Comparison of ENCODE assay signal across 10 cellular contexts in the genomic region with DNA sequence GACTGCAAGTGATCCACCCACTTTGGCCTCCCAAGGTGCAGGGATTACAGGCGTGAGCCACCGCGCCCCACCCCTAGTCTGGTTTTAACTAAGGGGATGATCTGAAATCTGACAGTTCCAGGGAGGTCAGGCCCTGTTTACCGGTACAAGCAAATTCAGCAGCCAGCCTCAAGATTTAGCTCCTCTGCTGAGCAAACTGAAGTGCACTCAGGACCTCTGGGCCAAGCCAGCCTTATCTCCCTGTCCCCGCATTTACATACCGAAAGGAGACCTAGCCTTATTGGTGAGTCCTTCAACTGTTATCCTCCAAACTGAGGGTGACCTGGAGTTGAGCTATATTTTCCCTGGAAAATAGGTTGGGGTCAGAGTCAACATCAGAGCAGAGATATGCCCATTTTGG. TPM values are rescaled to one million over a fixed set of nuclear protein-coding genes. Genes with fewer than 3 reads are reported as not detected.
A peak's percentile ranks its signal among the peaks of the same experiment; 100 is the strongest.
DNase-seq lines count a peak whose midpoint lies in the region; ATAC-seq and TF ChIP-seq lines count a peak whose summit lies in the region.
"Had no signal": no experiment of that assay in that cellular context is flagged by ENCODE, and none has a peak within 500 bp of the region (broad histone marks: within the 10 kb centered on the region; RNA-seq: fewer than 3 reads in every experiment).

No MANE protein-coding gene starts in this region.

- 62 to 90% methylated on average over 3 to 6 of the region's 6 CpGs for WGBS in body of pancreas, 2 donors

- peaks cover 12% of the 10 kb centered on the region; the same call in 1 of the 2 replicates for H3K27me3 ChIP-seq in BLaER1
- H3K27me3 ChIP-seq in HUES48 (ENCODE audit: control insufficient read depth, insufficient read depth, low read length), result no peaks in the 10 kb centered on the region
- no peaks in the 10 kb centered on the region for H3K27me3 ChIP-seq in body of pancreas

- peak overlapping the region in 9 of 10 donors; percentile 27 to 97 (median 96) for H3K27ac Mint-ChIP-seq in naive thymus-derived CD8-positive, alpha-beta T cell

- no peaks in the 10 kb centered on the region for H4K20me1 ChIP-seq in BLaER1

- TF ChIP-seq POLR2A in body of pancreas (IDR thresholded peaks at IDR 0.05), result no peak

- intact Hi-C loops in body of pancreas (cut with DNase I), result no loop called here

- POLR2A ChIA-PET in naive thymus-derived CD8-positive, alpha-beta T cell (lab: Charles Lee), result interaction anchor here (2.5 to 5.5 kb wide), 3 partner anchors 8 to 27 kb away, joined by 11 to 58 read pairs (median 33); a partner anchor contains a TSS

- DNase-seq in body of pancreas (no peak), COLO668 (lab: John Stamatoyannopoulos, UW; ENCODE audit: unreplicated experiment) (no peak)
- no peak for DNase-seq in naive thymus-derived CD8-positive, alpha-beta T cell
- DNase-seq: DMS153, mammary epithelial cell had no signal

- H3K4me1 ChIP-seq in BLaER1, result peaks cover 44% of the 10 kb centered on the region
- H3K4me1 ChIP-seq in HUES48 (ENCODE audit: control insufficient read depth, insufficient read depth, low read length), result peaks cover 24% of the 10 kb centered on the region
- peaks cover 21% of the 10 kb centered on the region for H3K4me1 ChIP-seq in body of pancreas

- H3K36me3 ChIP-seq in BLaER1, result peaks cover 11% of the 10 kb centered on the region
- peaks cover 21% of the 10 kb centered on the region for H3K36me3 ChIP-seq in HUES48 (ENCODE audit: control insufficient read depth, insufficient read depth, low read length)
- no peaks in the 10 kb centered on the region for H3K36me3 ChIP-seq in body of pancreas (replicated peaks in 1 of 2; ENCODE audit: insufficient read depth in 1 of 2, low read depth in 2 of 2)

- no peak for TF ChIP-seq CTCF in body of pancreas (IDR thresholded peaks at IDR 0.05)

- H3K4me3 ChIP-seq in BLaER1, result peak overlapping the region; percentile 82; the same call in 1 of the 2 replicates
- H3K4me3 ChIP-seq in HUES48 (ENCODE audit: low read depth, low read length), result peak overlapping the region; percentile 94
- no peak overlapping the region for H3K4me3 ChIP-seq in body of pancreas

- no peaks in the 10 kb centered on the region for H3K27me3 Mint-ChIP-seq in naive thymus-derived CD8-positive, alpha-beta T cell

- H3K9me3 Mint-ChIP-seq in naive thymus-derived CD8-positive, alpha-beta T cell, result no peaks in the 10 kb centered on the region

- H3K9ac ChIP-seq in BLaER1, result no peak overlapping the region
- H3K9ac ChIP-seq in HUES48 (ENCODE audit: low read depth, low read length), result no peak overlapping the region

- no peak overlapping the region for H3K27ac ChIP-seq in BLaER1
- peak overlapping the region; percentile 90 for H3K27ac ChIP-seq in HUES48 (ENCODE audit: low read depth, low read length)
- peak overlapping the region in 3 of 4 donors; percentile 88 to 91 (median 91) for H3K27ac ChIP-seq in body of pancreas

- H3K4me3 Mint-ChIP-seq in naive thymus-derived CD8-positive, alpha-beta T cell, result peak overlapping the region; percentile 91 to 99 (median 96)

- H3K9me3 ChIP-seq in BLaER1 (no peaks in the 10 kb centered on the region), HUES48 (ENCODE audit: control insufficient read depth, insufficient read depth, low read length) (no peaks in the 10 kb centered on the region), body of pancreas (no peaks in the 10 kb centered on the region)

- H3K4me2 ChIP-seq in BLaER1, result peak overlapping the region; percentile 83

- peaks cover 0 to 8% (median 7%) of the 10 kb centered on the region in 3 donors for H3K36me3 Mint-ChIP-seq in naive thymus-derived CD8-positive, alpha-beta T cell

- ATAC-seq in body of pancreas (no peak), HG03460 (IDR thresholded peaks at IDR 0.05; ENCODE audit: unreplicated experiment) (no peak), GM18870 (IDR thresholded peaks at IDR 0.05; ENCODE audit: unreplicated experiment) (no peak), GM19463 (IDR thresholded peaks at IDR 0.05; ENCODE audit: unreplicated experiment) (no peak)
- ATAC-seq in naive thymus-derived CD8-positive, alpha-beta T cell, result no peak

- peaks cover 18 to 44% (median 38%) of the 10 kb centered on the region in 4 donors for H3K4me1 Mint-ChIP-seq in naive thymus-derived CD8-positive, alpha-beta T cell

RNA-seq across cellular contexts. Expression of a gene that starts 0.8 kb away (rescaled TPM):
- 10 to 100 TPM; 11.9 to 28.3 TPM for total RNA-seq in body of pancreas
- 10 to 100 TPM; 22.2 to 22.6 TPM for total RNA-seq in naive thymus-derived CD8-positive, alpha-beta T cell
- polyA plus RNA-seq in naive thymus-derived CD8-positive, alpha-beta T cell, result 10 to 100 TPM in 2 of 3 donors, 1 to 10 TPM in 1; 8.7 to 11.9 (median 11.1) TPM

RNA-seq across cellular contexts. Expression of a gene that starts 8.2 kb away (rescaled TPM):
- total RNA-seq in body of pancreas, result 100 to 1,000 TPM in 1 of 2 donors, 10 to 100 TPM in 1; 91.3 to 104 TPM
- total RNA-seq in naive thymus-derived CD8-positive, alpha-beta T cell, result 100 to 1,000 TPM; 120 to 122 TPM
- 100 to 1,000 TPM; 610 to 660 (median 642) TPM for polyA plus RNA-seq in naive thymus-derived CD8-positive, alpha-beta T cell

RNA-seq across cellular contexts. Expression of a gene that starts 46.9 kb away (rescaled TPM):
- total RNA-seq in body of pancreas, result not detected
- not detected for total RNA-seq in naive thymus-derived CD8-positive, alpha-beta T cell
- polyA plus RNA-seq in naive thymus-derived CD8-positive, alpha-beta T cell, result not detected
- total RNA-seq: mammary epithelial cell had no signal
- polyA plus RNA-seq: mammary epithelial cell had no signal

Comparison
In these comparisons a context has a peak if more than half of its experiments do, and no peak if none do; other contexts are left out.
1. H3K4me3 ChIP-seq: peak in BLaER1 (single experiment) and HUES48 (single experiment); none in body of pancreas (0 of 2).